ENCODE assay signal across 21 cellular contexts in the genomic region with DNA sequence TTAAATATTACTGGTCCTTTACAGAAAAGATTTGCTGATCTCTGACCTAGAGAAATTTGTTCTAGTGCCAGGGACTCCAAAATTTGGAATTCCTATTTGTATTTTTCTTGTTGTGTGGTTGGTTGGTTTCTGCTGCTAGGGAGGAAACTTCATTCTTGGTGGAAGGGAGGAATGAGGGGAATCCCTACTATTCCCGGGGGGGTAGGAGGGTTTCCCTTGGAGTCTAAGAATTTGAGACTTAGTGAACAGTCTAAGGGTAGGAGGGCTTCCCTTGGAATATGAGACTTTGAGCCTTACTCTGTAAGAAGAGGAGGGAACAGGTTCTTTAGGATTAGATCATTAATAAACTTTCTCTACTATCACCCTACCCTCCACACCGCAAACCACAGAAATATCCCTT.
DNase-seq lines count a peak whose midpoint lies in the region; ATAC-seq and TF ChIP-seq lines count a peak whose summit lies in the region.
"Had no signal": no experiment of that assay in that cellular context is flagged by ENCODE, and none has a peak within 500 bp of the region (broad histone marks: within the 10 kb centered on the region; RNA-seq: fewer than 3 reads in every experiment).

No MANE protein-coding gene starts in this region.

- no TSS peak for BruUV-seq in Panc1 (replicated peaks; lab: Mats Ljungman, UMichigan)

- no peak for ATAC-seq in Panc1
- no peak for ATAC-seq in left colon
- ATAC-seq in HG03196 (IDR thresholded peaks at IDR 0.05; ENCODE audit: unreplicated experiment), result no peak
- ATAC-seq: SK-N-SH treated with all-trans-retinoic acid at 6 μM for 48 hours had no signal

- H3K9me3 ChIP-seq in Panc1 (ENCODE audit: control insufficient read depth, insufficient read depth, low read depth, low read length), result no peaks in the 10 kb centered on the region

- no peaks in the 10 kb centered on the region for H3K36me3 Mint-ChIP-seq in progenitor cell of endocrine pancreas (ENCODE audit: insufficient read depth)
- H3K36me3 Mint-ChIP-seq: CD8-positive, alpha-beta memory T cell had no signal

- H3K4me1 Mint-ChIP-seq in progenitor cell of endocrine pancreas (ENCODE audit: low read depth), result peaks cover 18% of the 10 kb centered on the region
- H3K4me1 Mint-ChIP-seq: CD8-positive, alpha-beta memory T cell had no signal

- H3K27me3 Mint-ChIP-seq in progenitor cell of endocrine pancreas, result peaks cover 2% of the 10 kb centered on the region

- intact Hi-C loops in Panc1 (cut with micrococcal nuclease; ENCODE audit: unreplicated experiment) (no loop called here), left colon (cut with DNase I, micrococcal nuclease) (no loop called here)

- DNase-seq in Panc1 (ENCODE audit: low read depth, low spot score), result no peak
- peak; percentile 28 to 51 for DNase-seq in cardiac fibroblast (ENCODE audit: low read depth in 2 of 2)
- peak; percentile 41 for DNase-seq in left kidney (ENCODE audit: low read depth, low spot score)
- DNase-seq in progenitor cell of endocrine pancreas (ENCODE audit: low spot score, unreplicated experiment), result no peak
- DNase-seq in OCI-M1 (lab: John Stamatoyannopoulos, UW), result no peak
- DNase-seq in left colon, result no peak
- DNase-seq in glomerular visceral epithelial cell (ENCODE audit: extremely low spot score), result no peak
- DNase-seq: C1 segment of cervical spinal cord; CD8-positive, alpha-beta memory T cell; DMS79; H7; HFFc6; NCI-H1417; NCI-H2029; NCI-H446; NCI-H748 treated with DMSO at 0.1 percent for 48 hours; RPMI8226; SHP77 treated with DMSO at 0.1 percent for 48 hours had no signal

- in situ Hi-C loops in Panc1 (cut with HindIII; ENCODE audit: low pct_unique_long_range_greater_than_20kb, low sequenced_read_pairs), result no loop called here

- H3K27ac Mint-ChIP-seq in progenitor cell of endocrine pancreas, result peak overlapping the region; percentile 49
- H3K27ac Mint-ChIP-seq: CD8-positive, alpha-beta memory T cell; HFFc6 had no signal

- no peaks in the 10 kb centered on the region for H3K9me3 Mint-ChIP-seq in progenitor cell of endocrine pancreas (ENCODE audit: low read depth)
- H3K9me3 Mint-ChIP-seq: HFFc6 had no signal

- H3K27me3 ChIP-seq in Panc1 (ENCODE audit: control insufficient read depth, insufficient read depth, low read length), result no peaks in the 10 kb centered on the region

- no peak overlapping the region for H3K4me3 ChIP-seq in Panc1 (ENCODE audit: low read depth in 2 of 2, low read length in 2 of 2)
- H3K4me3 ChIP-seq in cardiac fibroblast (replicated peaks in 1 of 2; ENCODE audit: low read depth in 2 of 2, low read length in 2 of 2), result no peak overlapping the region

- H3K4me1 ChIP-seq in Panc1 (ENCODE audit: control insufficient read depth, insufficient read depth, low read length), result peaks cover 14% of the 10 kb centered on the region; the same call in 1 of the 2 replicates

- H3K4me3 Mint-ChIP-seq in progenitor cell of endocrine pancreas (ENCODE audit: low read depth), result no peak overlapping the region
- H3K4me3 Mint-ChIP-seq: CD8-positive, alpha-beta memory T cell; HFFc6 had no signal

- CTCF ChIA-PET in Panc1 (lab: Charles Lee), result no interaction called here

- no peaks in the 10 kb centered on the region for H3K36me3 ChIP-seq in Panc1 (ENCODE audit: control insufficient read depth, insufficient read depth, low read length)

- POLR2A ChIA-PET in Panc1 (lab: Charles Lee), result no interaction called here

- TF ChIP-seq CTCF in Panc1 (IDR thresholded peaks at IDR 0.05), result no peak
- TF ChIP-seq CTCF in cardiac fibroblast (IDR thresholded peaks at IDR 0.05; ENCODE audit: low read depth, low read length), result no peak
- TF ChIP-seq CTCF in progenitor cell of endocrine pancreas (IDR thresholded peaks at IDR 0.05; ENCODE audit: unreplicated experiment), result no peak

- H3K27ac ChIP-seq in Panc1 (ENCODE audit: low read length), result peak overlapping the region; percentile 30; the same call in 1 of the 2 replicates
- H3K27ac ChIP-seq: HL-60 had no signal

Comparison
In these comparisons a context has a peak if more than half of its experiments do, and no peak if none do; other contexts are left out.
1. DNase-seq: peak in cardiac fibroblast (2 of 2) and left kidney (single experiment); none in Panc1 (single experiment), progenitor cell of endocrine pancreas (single experiment), OCI-M1 (single experiment), left colon (0 of 2) and glomerular visceral epithelial cell (single experiment).